ENCODE assay signal across 29 cellular contexts in the genomic region with DNA sequence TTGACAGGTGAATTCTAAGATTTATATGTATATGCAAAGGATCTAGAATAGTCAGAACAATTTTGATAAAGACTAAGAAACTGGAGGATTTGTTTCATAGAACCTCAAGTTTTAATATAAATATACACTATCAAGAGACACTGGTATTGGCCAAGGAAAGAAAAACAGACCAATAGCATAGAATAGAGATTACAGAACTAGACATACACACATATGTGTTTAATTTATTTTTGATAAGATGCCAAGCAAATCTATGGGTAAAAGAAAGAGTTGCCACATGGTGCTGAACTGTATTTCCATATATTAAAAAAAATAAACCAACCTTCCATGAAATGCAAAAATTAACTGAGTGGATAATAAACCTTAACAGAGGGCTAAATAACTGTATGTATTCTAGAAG.
"Had no signal": no experiment of that assay in that cellular context is flagged by ENCODE, and none has a peak within 500 bp of the region (broad histone marks: within the 10 kb centered on the region; RNA-seq: fewer than 3 reads in every experiment).

No MANE protein-coding gene starts in this region.

- H3K27ac Mint-ChIP-seq: immature natural killer cell; naive thymus-derived CD8-positive, alpha-beta T cell; nephron; stimulated activated naive CD8-positive, alpha-beta T cell treated with anti-CD3 and anti-CD28 coated beads, Interleukin-15, Interleukin-2, amounts not matched to agents 100 ng/mL and 50 ng/mL, for 24 hours; type B pancreatic cell had no signal

- H3K4me1 Mint-ChIP-seq: immature natural killer cell; naive thymus-derived CD8-positive, alpha-beta T cell; nephron; neural crest cell had no signal

- H3K27me3 ChIP-seq: left lung, pancreas, suprapubic skin, tibial nerve, uterus had no signal

- H3K4me3 Mint-ChIP-seq: immature natural killer cell; naive thymus-derived CD8-positive, alpha-beta T cell; nephron; neural crest cell; stimulated activated naive CD8-positive, alpha-beta T cell treated with anti-CD3 and anti-CD28 coated beads, Interleukin-15, Interleukin-2, amounts not matched to agents 100 ng/mL and 50 ng/mL, for 24 hours; type B pancreatic cell had no signal

- H3K27ac ChIP-seq: left lung, lower lobe of right lung, pancreas, prostate gland, skin epidermis, suprapubic skin, uterus had no signal

- DNase-seq: hypothalamus; immature natural killer cell; kidney; left colon; left lung; lower lobe of right lung; mammary epithelial cell; mesenchymal stem cell; naive thymus-derived CD8-positive, alpha-beta T cell; nucleus accumbens; pancreas; posterior cingulate gyrus; retina; right cardiac atrium; stimulated activated CD4-positive, alpha-beta T cell treated with anti-CD3 and anti-CD28 coated beads, Interleukin-12 subunit alpha, Interleukin-12 subunit beta, amount 100 ng/mL, for 4 hours; stimulated activated CD4-positive, alpha-beta T cell treated with anti-CD3 and anti-CD28 coated beads, Interleukin-15, amount 100 ng/mL, for 24 hours; stimulated activated CD4-positive, alpha-beta T cell treated with anti-CD3 and anti-CD28 coated beads, Interleukin-2, amount 100 ng/mL, for 24 hours; stimulated activated CD4-positive, alpha-beta T cell treated with anti-CD3 and anti-CD28 coated beads, Interleukin-4, amount 100 ng/mL, for 1 hour; stimulated activated naive CD4-positive, alpha-beta T cell; uterus had no signal

- H3K4me3 ChIP-seq: left lung, lower lobe of right lung, pancreas, prostate gland, skin epidermis, suprapubic skin, tibial nerve, uterus had no signal

- H3K36me3 Mint-ChIP-seq: naive thymus-derived CD8-positive, alpha-beta T cell; type B pancreatic cell had no signal

- ATAC-seq: left colon; left lung; lower lobe of right lung; naive thymus-derived CD8-positive, alpha-beta T cell; pancreas; right cardiac atrium; sciatic nerve had no signal

- H3K4me1 ChIP-seq: left lung, lower lobe of right lung, pancreas, prostate gland, suprapubic skin, tibial nerve, uterus had no signal

- H3K27me3 Mint-ChIP-seq: naive thymus-derived CD8-positive, alpha-beta T cell; stimulated activated naive CD8-positive, alpha-beta T cell treated with anti-CD3 and anti-CD28 coated beads, Interleukin-15, Interleukin-2, amounts not matched to agents 100 ng/mL and 50 ng/mL, for 24 hours; type B pancreatic cell had no signal

- H3K9me3 ChIP-seq: left lung, lower lobe of right lung, pancreas, prostate gland, suprapubic skin, tibial nerve, uterus had no signal

- H3K36me3 ChIP-seq: left lung, lower lobe of right lung, pancreas, prostate gland, suprapubic skin, tibial nerve, uterus had no signal

- H3K9me3 Mint-ChIP-seq: immature natural killer cell; naive thymus-derived CD8-positive, alpha-beta T cell; nephron; neural crest cell; stimulated activated naive CD8-positive, alpha-beta T cell treated with anti-CD3 and anti-CD28 coated beads, Interleukin-15, Interleukin-2, amounts not matched to agents 100 ng/mL and 50 ng/mL, for 24 hours; type B pancreatic cell had no signal
